18 cellular contexts compared by ENCODE assay signal in the genomic region with DNA sequence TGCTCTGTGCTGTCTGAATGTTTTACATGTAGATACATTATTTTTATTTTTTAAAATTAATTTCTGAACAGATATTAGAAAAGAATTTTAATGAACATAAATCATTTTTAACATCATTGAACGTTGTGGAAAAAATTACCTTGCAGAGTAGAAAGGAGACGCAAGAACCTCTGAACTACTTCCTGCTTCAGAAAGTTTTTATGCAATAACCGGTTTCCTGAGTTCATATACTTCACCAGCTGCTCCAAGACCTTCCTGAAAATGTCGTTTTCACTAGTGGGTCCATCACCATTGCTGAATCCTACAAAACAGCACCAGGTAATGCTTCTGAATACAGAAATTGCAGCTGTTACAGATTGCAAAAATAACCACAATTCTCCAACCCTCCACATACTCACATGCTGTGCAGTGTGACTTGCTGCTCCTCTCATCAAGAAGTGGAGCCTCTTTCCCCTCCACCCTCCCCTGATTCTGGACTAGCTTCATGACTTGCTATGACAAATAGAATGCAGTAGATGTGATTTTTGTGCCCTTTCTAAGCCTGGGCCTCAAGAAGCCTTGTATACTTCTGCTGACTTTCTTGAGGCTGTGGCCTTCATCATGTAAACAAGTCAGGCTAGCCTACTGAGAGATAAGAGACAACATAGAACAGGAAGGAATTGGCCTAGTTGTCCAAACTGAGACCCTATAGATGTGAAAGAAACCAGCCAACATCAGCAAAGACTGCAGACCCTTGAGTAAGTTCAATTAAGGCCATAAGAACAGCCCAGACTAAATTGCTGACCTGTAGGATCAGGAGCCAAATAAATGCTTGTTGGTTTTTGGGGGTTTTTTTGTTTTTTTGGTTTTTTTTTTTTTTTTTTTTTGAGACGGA.
DNase-seq lines count a peak whose midpoint lies in the region; ATAC-seq and TF ChIP-seq lines count a peak whose summit lies in the region.
"Had no signal": no experiment of that assay in that cellular context is flagged by ENCODE, and none has a peak within 500 bp of the region (broad histone marks: within the 10 kb centered on the region; RNA-seq: fewer than 3 reads in every experiment).

No MANE protein-coding gene starts in this region.

- ATAC-seq in activated B cell treated with CpG ODN at 0.5 μM for 24 hours (ENCODE audit: low read depth) (no peak), HG02678 (IDR thresholded peaks at IDR 0.05; ENCODE audit: unreplicated experiment) (no peak)
- peak in 1 of 2 donors; percentile 42 for ATAC-seq in naive thymus-derived CD8-positive, alpha-beta T cell
- ATAC-seq: Right ventricle myocardium inferior had no signal

- DNase-seq in activated CD4-positive, alpha-beta T cell treated with anti-CD3 and anti-CD28 coated beads for 48 hours: peak; percentile 17
- no peak for DNase-seq in activated CD4-positive, alpha-beta T cell treated with anti-CD3 and anti-CD28 coated beads, Interleukin-2, amount 50 U/mL, for 4 hours
- DNase-seq in LHCN-M2 (ENCODE audit: low read depth) (peak; percentile 10), activated B cell treated with CpG ODN at 0.5 μM for 24 hours (no peak), AG08395 (ENCODE audit: low spot score) (no peak)
- DNase-seq in naive thymus-derived CD8-positive, alpha-beta T cell: peak in 1 of 10 donors; percentile 13
- DNase-seq in NK-92 treated with Interleukin-12 subunit alpha and Interleukin-12 subunit beta, amount 100 ng/mL, for 24 hours (lab: John Stamatoyannopoulos, UW): no peak
- DNase-seq: activated CD4-positive, CD25-positive, alpha-beta regulatory T cell treated with anti-CD3 and anti-CD28 coated beads, Interleukin-2, amount 50 U/mL, for 72 hours; activated T-cell treated with anti-CD3 and anti-CD28 coated beads, Interleukin-2, amount 50 U/mL, for 4 hours; amygdala; endodermal cell; hypothalamus; NCI-H1417; stimulated activated naive CD4-positive, alpha-beta T cell treated with Interleukin-2 at 50 U/mL for 16 hours had no signal

- H3K36me3 Mint-ChIP-seq in activated B cell treated with CpG ODN at 0.5 μM for 24 hours (ENCODE audit: low read depth): peaks cover 65% of the 10 kb centered on the region
- peaks cover 16 to 61% (median 40%) of the 10 kb centered on the region in 3 donors for H3K36me3 Mint-ChIP-seq in naive thymus-derived CD8-positive, alpha-beta T cell

- CTCF ChIA-PET in activated B cell treated with CpG ODN at 0.5 μM for 24 hours (lab: Charles Lee): interaction anchor here (0.6 to 2.1 kb wide), 2 partner anchors 94 to 1262 kb away, joined by 3 to 6 read pairs; no protein-coding TSS in a partner anchor

- POLR2A ChIA-PET in activated B cell treated with CpG ODN at 0.5 μM for 24 hours (lab: Charles Lee): interaction anchor here (0.6 kb wide), 1 partner anchor 160 kb away, joined by 3 read pairs; no protein-coding TSS in a partner anchor
- POLR2A ChIA-PET in naive thymus-derived CD8-positive, alpha-beta T cell (lab: Charles Lee): interaction anchor here (1.1 kb wide), 1 partner anchor 12 kb away, joined by 5 read pairs; no protein-coding TSS in a partner anchor

- intact Hi-C loops in activated B cell treated with CpG ODN at 0.5 μM for 24 hours (cut with micrococcal nuclease): loop anchor here (10.0 kb wide), 1 partner anchor 900 kb away; no protein-coding TSS in a partner anchor

- peak overlapping the region; percentile 61 for H3K27ac Mint-ChIP-seq in activated B cell treated with CpG ODN at 0.5 μM for 24 hours
- peak overlapping the region; percentile 13 to 90 (median 80) for H3K27ac Mint-ChIP-seq in naive thymus-derived CD8-positive, alpha-beta T cell
- H3K27ac Mint-ChIP-seq: endodermal cell; T-helper 2 cell treated with Interferon-gamma antibody and Interleukin-4, amounts not matched to agents 5 μg/mL and 100 μg/mL, for 36 hours had no signal

- no peaks in the 10 kb centered on the region for H3K9me3 Mint-ChIP-seq in activated B cell treated with CpG ODN at 0.5 μM for 24 hours
- H3K9me3 Mint-ChIP-seq in naive thymus-derived CD8-positive, alpha-beta T cell: no peaks in the 10 kb centered on the region
- H3K9me3 Mint-ChIP-seq: activated T-cell treated with anti-CD3 and anti-CD28 coated beads, Interleukin-2, amount 50 U/mL, for 4 hours; central memory CD8-positive, alpha-beta T cell; endodermal cell; T-helper 2 cell treated with Interferon-gamma antibody and Interleukin-4, amounts not matched to agents 5 μg/mL and 100 μg/mL, for 36 hours had no signal

- H3K4me3 Mint-ChIP-seq in activated B cell treated with CpG ODN at 0.5 μM for 24 hours: no peak overlapping the region
- H3K4me3 Mint-ChIP-seq in naive thymus-derived CD8-positive, alpha-beta T cell: peak overlapping the region in 9 of 10 donors; percentile 15 to 62 (median 45)
- H3K4me3 Mint-ChIP-seq: activated T-cell treated with anti-CD3 and anti-CD28 coated beads, Interleukin-2, amount 50 U/mL, for 4 hours; central memory CD8-positive, alpha-beta T cell; endodermal cell; T-helper 2 cell treated with Interferon-gamma antibody and Interleukin-4, amounts not matched to agents 5 μg/mL and 100 μg/mL, for 36 hours had no signal

- peaks cover 13% of the 10 kb centered on the region for H3K4me1 Mint-ChIP-seq in activated B cell treated with CpG ODN at 0.5 μM for 24 hours
- H3K4me1 Mint-ChIP-seq in naive thymus-derived CD8-positive, alpha-beta T cell: peaks cover 17 to 41% (median 38%) of the 10 kb centered on the region in 4 donors

- no peak for TF ChIP-seq CTCF in activated B cell treated with CpG ODN at 0.5 μM for 24 hours (IDR thresholded peaks at IDR 0.05)

- H3K27me3 Mint-ChIP-seq in activated B cell treated with CpG ODN at 0.5 μM for 24 hours: no peaks in the 10 kb centered on the region
- H3K27me3 Mint-ChIP-seq in naive thymus-derived CD8-positive, alpha-beta T cell: no peaks in the 10 kb centered on the region
- H3K27me3 Mint-ChIP-seq: central memory CD8-positive, alpha-beta T cell had no signal

Comparison
In these comparisons a context has a peak if more than half of its experiments do, and no peak if none do; other contexts are left out.
1. DNase-seq: peak in activated CD4-positive, alpha-beta T cell treated with anti-CD3 and anti-CD28 coated beads for 48 hours (single experiment) and LHCN-M2 (single experiment); none in activated CD4-positive, alpha-beta T cell treated with anti-CD3 and anti-CD28 coated beads, Interleukin-2, amount 50 U/mL, for 4 hours (0 of 2), activated B cell treated with CpG ODN at 0.5 μM for 24 hours (single experiment), NK-92 treated with Interleukin-12 subunit alpha and Interleukin-12 subunit beta, amount 100 ng/mL, for 24 hours (single experiment) and AG08395 (single experiment).